Comparison of ENCODE assay signal across 1 cellular context in genomic region chr19:10835754-10836477, GRCh38.
TF ChIP-seq lines count a peak whose summit lies in the region.

Gene TMED1 (minus strand): TSS chr19:10836212. CDS start chr19:10836191, 21 bp downstream.

TF ChIP-seq in HepG2, 621 proteins besides CTCF, POLR2A, EP300 and RAD21 (continued from another document and continues in another):
- TF ChIP-seq AHDC1 (CRISPR knock-in tag; IDR thresholded peaks at IDR 0.05; ENCODE audit: borderline replicate concordance): no peak
- TF ChIP-seq SRSF9 (IDR thresholded peaks at IDR 0.05; ENCODE audit: borderline replicate concordance, insufficient read depth, low read depth, low read length, poor library complexity, severe bottlenecking): no peak
- no peak for TF ChIP-seq MYPOP (CRISPR knock-in tag; IDR thresholded peaks at IDR 0.05)
- TF ChIP-seq SMARCE1 (IDR thresholded peaks at IDR 0.05; ENCODE audit: borderline replicate concordance): no peak
- no peak for TF ChIP-seq BATF2 (CRISPR knock-in tag; IDR thresholded peaks at IDR 0.05)
- TF ChIP-seq THAP8 (CRISPR knock-in tag; IDR thresholded peaks at IDR 0.05; ENCODE audit: borderline replicate concordance): no peak; the same call in 1 of the 2 replicates
- no peak for TF ChIP-seq FOXM1 (CRISPR knock-in tag; IDR thresholded peaks at IDR 0.05)
- TF ChIP-seq NONO (IDR thresholded peaks at IDR 0.05): no peak
- TF ChIP-seq NONO (CRISPR knock-in tag; conservative IDR thresholded peaks at IDR 0.05): peak; percentile 72
- no peak for TF ChIP-seq EZH2 (conservative IDR thresholded peaks at IDR 0.05; ENCODE audit: low read depth, low read length)
- TF ChIP-seq SCMH1 (CRISPR knock-in tag; IDR thresholded peaks at IDR 0.05; ENCODE audit: borderline replicate concordance): no peak
- no peak for TF ChIP-seq ZBTB42 (CRISPR knock-in tag; IDR thresholded peaks at IDR 0.05)
- no peak for TF ChIP-seq MTF1 (CRISPR knock-in tag; IDR thresholded peaks at IDR 0.05)
- no peak for TF ChIP-seq TSC22D2 (CRISPR knock-in tag; IDR thresholded peaks at IDR 0.05; ENCODE audit: borderline replicate concordance)
- no peak for TF ChIP-seq JUND (CRISPR knock-in tag; IDR thresholded peaks at IDR 0.05)
- TF ChIP-seq ZNF432 (CRISPR knock-in tag; IDR thresholded peaks at IDR 0.05; ENCODE audit: borderline replicate concordance): no peak
- TF ChIP-seq KDM6A (CRISPR knock-in tag; IDR thresholded peaks at IDR 0.05; ENCODE audit: low read depth): no peak
- TF ChIP-seq SMARCC2 (IDR thresholded peaks at IDR 0.05): no peak
- no peak for TF ChIP-seq IRX3 (CRISPR knock-in tag; IDR thresholded peaks at IDR 0.05; ENCODE audit: borderline replicate concordance, low read depth)
- no peak for TF ChIP-seq RFXANK (CRISPR knock-in tag; IDR thresholded peaks at IDR 0.05)
- peak; percentile 94 for TF ChIP-seq RBFOX2 (IDR thresholded peaks at IDR 0.05; ENCODE audit: low read depth, low read length)
- TF ChIP-seq LRRFIP1 (CRISPR knock-in tag; conservative IDR thresholded peaks at IDR 0.05): no peak
- TF ChIP-seq FOXK1 (CRISPR knock-in tag; IDR thresholded peaks at IDR 0.05; ENCODE audit: borderline replicate concordance, low read depth): 0 out of 2 replicates have a peak, but pooled peaks have one; percentile 5
- peak; percentile 11; the same call in 1 of the 2 replicates for TF ChIP-seq HES4 (CRISPR knock-in tag; IDR thresholded peaks at IDR 0.05; ENCODE audit: borderline replicate concordance)
- no peak; the same call in 1 of the 2 replicates for TF ChIP-seq ZNF546 (CRISPR knock-in tag; conservative IDR thresholded peaks at IDR 0.05)
- TF ChIP-seq HMGXB3 (CRISPR knock-in tag; IDR thresholded peaks at IDR 0.05; ENCODE audit: borderline replicate concordance): peak; percentile 63; the same call in 1 of the 2 replicates
- 0 out of 2 replicates have a peak, but pooled peaks have one; percentile 42 for TF ChIP-seq SMAD1 (CRISPR knock-in tag; IDR thresholded peaks at IDR 0.05; ENCODE audit: borderline replicate concordance, low read depth)
- peak; percentile 88 for TF ChIP-seq ZNF543 (CRISPR knock-in tag; IDR thresholded peaks at IDR 0.05)
- TF ChIP-seq JUN (CRISPR knock-in tag; IDR thresholded peaks at IDR 0.05): no peak; the same call in 1 of the 2 replicates
- no peak; the same call in 1 of the 2 replicates for TF ChIP-seq MXD1 (CRISPR knock-in tag; IDR thresholded peaks at IDR 0.05)
- no peak for TF ChIP-seq ZNF484 (CRISPR knock-in tag; IDR thresholded peaks at IDR 0.05; ENCODE audit: borderline replicate concordance, low read depth)
- TF ChIP-seq ZNF598 (CRISPR knock-in tag; IDR thresholded peaks at IDR 0.05; ENCODE audit: borderline replicate concordance): no peak
- TF ChIP-seq THRA (CRISPR knock-in tag; IDR thresholded peaks at IDR 0.05; ENCODE audit: borderline replicate concordance): 0 out of 2 replicates have a peak, but pooled peaks have one; percentile 6
- no peak for TF ChIP-seq TRIM24 (CRISPR knock-in tag; IDR thresholded peaks at IDR 0.05)
- TF ChIP-seq SMAD9 (CRISPR knock-in tag; IDR thresholded peaks at IDR 0.05): no peak
- TF ChIP-seq ZNF687 (CRISPR knock-in tag; IDR thresholded peaks at IDR 0.05): no peak
- no peak for TF ChIP-seq FLYWCH1 (CRISPR knock-in tag; IDR thresholded peaks at IDR 0.05)
- no peak for TF ChIP-seq XBP1 (CRISPR knock-in tag; IDR thresholded peaks at IDR 0.05)
- peak; percentile 61; the same call in 1 of the 2 replicates for TF ChIP-seq ZNF451 (CRISPR knock-in tag; IDR thresholded peaks at IDR 0.05)
- no peak for TF ChIP-seq SOX13 (IDR thresholded peaks at IDR 0.05)
- no peak; a peak in 1 of 4 replicates for TF ChIP-seq SOX13 (CRISPR knock-in tag; conservative IDR thresholded peaks at IDR 0.05 in 1 of 2, IDR thresholded peaks at IDR 0.05 in 1 of 2)
- TF ChIP-seq ATF1 (CRISPR knock-in tag; IDR thresholded peaks at IDR 0.05): peak; percentile 75
